22 cellular contexts compared by ENCODE assay signal in genomic region chr10:3616880-3617279, GRCh38.
"Had no signal": no experiment of that assay in that cellular context is flagged by ENCODE, and none has a peak within 500 bp of the region (broad histone marks: within the 10 kb centered on the region; RNA-seq: fewer than 3 reads in every experiment).

No MANE protein-coding gene starts in this region.

- DNase-seq: KBM-7, MV-4-11, NCI-H1048, NCI-H1105 treated with DMSO at 0.1 percent for 48 hours, NCI-H1417 treated with DMSO at 0.1 percent for 48 hours, NCI-H146, NCI-H1694 treated with DMSO at 0.1 percent for 48 hours, NCI-H1930, NCI-H2081, NCI-H2171, NCI-H2227 treated with DMSO at 0.1 percent for 48 hours, NCI-H524, NCI-H526 treated with DMSO at 0.1 percent for 48 hours, NCI-H774, PC-3, SHP77, SK-N-SH, SW 1271, T-cell had no signal

- H3K4me3 Mint-ChIP-seq: T-cell had no signal

- H3K4me1 Mint-ChIP-seq: T-cell had no signal

- H3K27ac Mint-ChIP-seq: T-cell had no signal

- ATAC-seq: Panc1, PC-3, T-cell had no signal

- H3K9ac ChIP-seq: SK-N-SH had no signal

- H3K27ac ChIP-seq: HL-60, RWPE1 had no signal

- H3K4me2 ChIP-seq: SK-N-SH had no signal
